Comparison of ENCODE assay signal across 10 cellular contexts in the genomic region with DNA sequence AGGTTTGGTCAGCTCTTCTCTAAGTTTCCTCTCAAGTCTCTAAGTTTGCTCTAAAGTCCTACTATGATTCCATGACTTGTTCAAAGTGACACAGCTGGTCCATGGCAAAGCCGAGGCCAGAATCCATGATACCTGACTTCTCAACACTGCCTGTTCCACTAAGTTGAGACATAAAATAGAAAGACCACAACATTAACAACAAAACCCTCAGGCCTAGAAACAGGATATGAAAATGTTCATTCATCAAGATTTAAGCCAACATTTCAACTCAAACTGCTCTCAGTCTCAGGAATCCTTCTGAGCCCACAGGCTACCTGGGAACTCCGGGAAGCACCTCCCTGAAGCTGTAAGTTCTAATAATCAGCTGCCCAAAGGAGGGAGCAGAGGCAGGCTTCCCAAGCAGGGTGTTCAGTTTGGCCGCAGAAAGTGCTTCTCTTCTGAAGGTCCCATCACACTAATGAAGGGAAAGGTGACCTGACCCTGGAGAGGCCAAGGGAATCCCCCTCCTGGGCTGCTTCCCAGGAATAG.
DNase-seq lines count a peak whose midpoint lies in the region; ATAC-seq lines count a peak whose summit lies in the region.
"Had no signal": no experiment of that assay in that cellular context is flagged by ENCODE, and none has a peak within 500 bp of the region (broad histone marks: within the 10 kb centered on the region; RNA-seq: fewer than 3 reads in every experiment).

No MANE protein-coding gene starts in this region.

- peaks cover 81% of the 10 kb centered on the region for H3K4me1 Mint-ChIP-seq in T-helper 1 cell treated with Interleukin-12 subunit alpha and Interleukin-12 subunit beta and Interleukin-4 antibody, amounts not matched to agents 30 μg/mL and 1 μg/mL, for 36 hours (ENCODE audit: low read depth)
- H3K4me1 Mint-ChIP-seq in activated T-helper 1 cell treated with anti-CD3 and anti-CD28 coated beads, Interleukin-12 subunit alpha, Interleukin-12 subunit beta, Interleukin-2, Interleukin-4 antibody, amounts not matched to agents 30 ng/mL and 10 ng/mL and 1 ng/mL, durations not matched to agents 14 hours and 24 hours and 36 hours (ENCODE audit: low read depth): peaks cover 86% of the 10 kb centered on the region
- H3K4me1 Mint-ChIP-seq in immature natural killer cell: peaks cover 0 to 97% of the 10 kb centered on the region in 2 donors

- peaks cover 0 to 21% (median 13%) of the 10 kb centered on the region in 5 donors for H3K36me3 ChIP-seq in subcutaneous abdominal adipose tissue (ENCODE audit: control insufficient read depth in 5 of 5, insufficient read depth in 5 of 5, low read length in 5 of 5)

- H3K4me3 Mint-ChIP-seq in T-helper 1 cell treated with Interleukin-12 subunit alpha and Interleukin-12 subunit beta and Interleukin-4 antibody, amounts not matched to agents 30 μg/mL and 1 μg/mL, for 36 hours: peak overlapping the region; percentile 60
- H3K4me3 Mint-ChIP-seq in activated T-helper 1 cell treated with anti-CD3 and anti-CD28 coated beads, Interleukin-12 subunit alpha, Interleukin-12 subunit beta, Interleukin-2, Interleukin-4 antibody, amounts not matched to agents 30 ng/mL and 10 ng/mL and 1 ng/mL, durations not matched to agents 14 hours and 24 hours and 36 hours: peak overlapping the region; percentile 27
- peak overlapping the region; percentile 66 to 88 (median 77) for H3K4me3 Mint-ChIP-seq in immature natural killer cell

- peaks cover 46% of the 10 kb centered on the region for H3K36me3 Mint-ChIP-seq in T-helper 1 cell treated with Interleukin-12 subunit alpha and Interleukin-12 subunit beta and Interleukin-4 antibody, amounts not matched to agents 30 μg/mL and 1 μg/mL, for 36 hours (ENCODE audit: low read depth)
- peaks cover 49% of the 10 kb centered on the region for H3K36me3 Mint-ChIP-seq in activated T-helper 1 cell treated with anti-CD3 and anti-CD28 coated beads, Interleukin-12 subunit alpha, Interleukin-12 subunit beta, Interleukin-2, Interleukin-4 antibody, amounts not matched to agents 30 ng/mL and 10 ng/mL and 1 ng/mL, durations not matched to agents 14 hours and 24 hours and 36 hours (ENCODE audit: low read depth)
- peaks cover 8 to 30% (median 26%) of the 10 kb centered on the region in 3 donors for H3K36me3 Mint-ChIP-seq in immature natural killer cell

- no peaks in the 10 kb centered on the region for H3K9me3 Mint-ChIP-seq in T-helper 1 cell treated with Interleukin-12 subunit alpha and Interleukin-12 subunit beta and Interleukin-4 antibody, amounts not matched to agents 30 μg/mL and 1 μg/mL, for 36 hours
- peaks cover 5% of the 10 kb centered on the region for H3K9me3 Mint-ChIP-seq in activated T-helper 1 cell treated with anti-CD3 and anti-CD28 coated beads, Interleukin-12 subunit alpha, Interleukin-12 subunit beta, Interleukin-2, Interleukin-4 antibody, amounts not matched to agents 30 ng/mL and 10 ng/mL and 1 ng/mL, durations not matched to agents 14 hours and 24 hours and 36 hours
- H3K9me3 Mint-ChIP-seq in immature natural killer cell: no peaks in the 10 kb centered on the region

- no peaks in the 10 kb centered on the region for H3K27me3 Mint-ChIP-seq in T-helper 1 cell treated with Interleukin-12 subunit alpha and Interleukin-12 subunit beta and Interleukin-4 antibody, amounts not matched to agents 30 μg/mL and 1 μg/mL, for 36 hours (ENCODE audit: low read depth)
- no peaks in the 10 kb centered on the region for H3K27me3 Mint-ChIP-seq in activated T-helper 1 cell treated with anti-CD3 and anti-CD28 coated beads, Interleukin-12 subunit alpha, Interleukin-12 subunit beta, Interleukin-2, Interleukin-4 antibody, amounts not matched to agents 30 ng/mL and 10 ng/mL and 1 ng/mL, durations not matched to agents 14 hours and 24 hours and 36 hours (ENCODE audit: insufficient read depth)
- H3K27me3 Mint-ChIP-seq in immature natural killer cell (ENCODE audit: low read depth in 3 of 3): peaks cover 7 to 27% (median 25%) of the 10 kb centered on the region in 3 donors

- H3K9ac ChIP-seq in subcutaneous abdominal adipose tissue (ENCODE audit: low read length in 5 of 5): peak overlapping the region in 1 of 5 donors; percentile 50

- H3K4me1 ChIP-seq in subcutaneous abdominal adipose tissue (ENCODE audit: control insufficient read depth in 5 of 5, insufficient read depth in 5 of 5, low read length in 5 of 5): peaks cover 20 to 63% (median 30%) of the 10 kb centered on the region in 5 donors

- peak overlapping the region; percentile 73 for H3K27ac Mint-ChIP-seq in T-helper 1 cell treated with Interleukin-12 subunit alpha and Interleukin-12 subunit beta and Interleukin-4 antibody, amounts not matched to agents 30 μg/mL and 1 μg/mL, for 36 hours
- H3K27ac Mint-ChIP-seq in activated T-helper 1 cell treated with anti-CD3 and anti-CD28 coated beads, Interleukin-12 subunit alpha, Interleukin-12 subunit beta, Interleukin-2, Interleukin-4 antibody, amounts not matched to agents 30 ng/mL and 10 ng/mL and 1 ng/mL, durations not matched to agents 14 hours and 24 hours and 36 hours: peak overlapping the region; percentile 77
- peak overlapping the region; percentile 77 to 100 (median 94) for H3K27ac Mint-ChIP-seq in immature natural killer cell

- H3K27ac ChIP-seq in subcutaneous abdominal adipose tissue (ENCODE audit: low read depth, low read length): peak overlapping the region; percentile 91
- H3K27ac ChIP-seq: 22Rv1 had no signal

- intact Hi-C loops in activated T-helper 1 cell treated with anti-CD3 and anti-CD28 coated beads, Interleukin-12 subunit alpha, Interleukin-12 subunit beta, Interleukin-2, Interleukin-4 antibody, amounts not matched to agents 30 ng/mL and 10 ng/mL and 1 ng/mL, durations not matched to agents 14 hours and 24 hours and 36 hours (cut with micrococcal nuclease): no loop called here

- no peak overlapping the region for H3K4me3 ChIP-seq in subcutaneous abdominal adipose tissue (ENCODE audit: low read depth in 1 of 5, low read length in 5 of 5)

- ATAC-seq in HG03378 (IDR thresholded peaks at IDR 0.05; ENCODE audit: unreplicated experiment): no peak

- H3K27me3 ChIP-seq in subcutaneous abdominal adipose tissue (ENCODE audit: control insufficient read depth in 5 of 5, insufficient read depth in 4 of 5, low read length in 5 of 5): no peaks in the 10 kb centered on the region

- no peaks in the 10 kb centered on the region for H3K9me3 ChIP-seq in subcutaneous abdominal adipose tissue (ENCODE audit: control insufficient read depth in 5 of 5, low read length in 5 of 5)

- DNase-seq in T-helper 1 cell: no peak
- DNase-seq in activated T-helper 1 cell treated with anti-CD3 and anti-CD28 coated beads, Interleukin-12 subunit alpha, Interleukin-12 subunit beta, Interleukin-2, Interleukin-4 antibody, amounts not matched to agents 30 ng/mL and 10 ng/mL and 1 ng/mL, durations not matched to agents 14 hours and 24 hours and 36 hours (ENCODE audit: low spot score): no peak
- no peak for DNase-seq in immature natural killer cell
- DNase-seq in NK-92 treated with Interleukin-12 subunit alpha and Interleukin-12 subunit beta, amount 100 ng/mL, for 24 hours (lab: John Stamatoyannopoulos, UW): no peak
- no peak for DNase-seq in NCI-H2227 (lab: John Stamatoyannopoulos, UW; ENCODE audit: unreplicated experiment)
- DNase-seq: NCI-H1930 had no signal

Comparison
In these comparisons a context has a peak if more than half of its experiments do, and no peak if none do; other contexts are left out.
1. H3K4me3 Mint-ChIP-seq: peak in every context shown above with its lines; median percentile 77 in immature natural killer cell; 60 in T-helper 1 cell treated with Interleukin-12 subunit alpha and Interleukin-12 subunit beta and Interleukin-4 antibody, amounts not matched to agents 30 μg/mL and 1 μg/mL, for 36 hours; 27 in activated T-helper 1 cell treated with anti-CD3 and anti-CD28 coated beads, Interleukin-12 subunit alpha, Interleukin-12 subunit beta, Interleukin-2, Interleukin-4 antibody, amounts not matched to agents 30 ng/mL and 10 ng/mL and 1 ng/mL, durations not matched to agents 14 hours and 24 hours and 36 hours.